10 cellular contexts compared by ENCODE assay signal in the genomic region with DNA sequence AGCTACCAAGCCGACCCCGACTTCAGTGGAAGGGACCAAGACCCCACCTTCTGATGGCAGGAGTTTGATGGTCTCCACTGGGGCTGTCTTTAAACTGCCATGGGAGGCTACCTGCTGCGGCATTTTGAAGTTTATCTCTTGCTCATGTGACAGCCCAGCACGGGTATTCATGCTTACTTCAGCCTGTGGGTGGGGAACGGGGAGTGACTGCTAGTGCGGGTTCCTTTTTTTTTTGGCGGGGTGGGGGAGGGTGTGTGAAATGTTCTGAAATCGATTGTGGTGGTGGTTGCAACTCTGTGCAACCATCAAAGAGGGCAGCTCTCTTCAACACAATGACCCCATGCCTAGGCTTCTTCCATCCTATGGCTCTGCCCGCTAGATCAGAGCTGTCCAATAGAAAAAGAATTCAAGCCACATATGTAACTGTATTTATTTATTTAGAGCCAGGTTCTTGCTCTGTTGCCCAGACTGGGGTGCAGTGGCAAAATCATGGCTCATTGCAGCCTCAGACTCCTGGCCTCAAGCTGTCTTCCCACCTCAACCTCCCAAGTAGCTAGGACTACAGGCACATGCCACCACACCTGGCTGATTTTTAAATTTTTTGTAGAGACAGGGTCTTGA. TPM values are rescaled to one million over a fixed set of nuclear protein-coding genes. Genes with fewer than 3 reads are reported as not detected.
DNase-seq lines count a peak whose midpoint lies in the region; TF ChIP-seq lines count a peak whose summit lies in the region.
"Had no signal": no experiment of that assay in that cellular context is flagged by ENCODE, and none has a peak within 500 bp of the region (broad histone marks: within the 10 kb centered on the region; RNA-seq: fewer than 3 reads in every experiment).

No MANE protein-coding gene starts in this region.

- TF ChIP-seq CTCF in HFFc6 (IDR thresholded peaks at IDR 0.05), result no peak

- no peak overlapping the region for H3K27ac Mint-ChIP-seq in HFFc6

- peaks cover 21% of the 10 kb centered on the region for H3K27me3 Mint-ChIP-seq in HFFc6 (ENCODE audit: insufficient read depth)

- H3K4me1 Mint-ChIP-seq in HFFc6 (ENCODE audit: low read depth), result peaks cover 12% of the 10 kb centered on the region

- DNase-seq in activated CD4-positive, alpha-beta T cell treated with anti-CD3 and anti-CD28 coated beads for 4 hours, result peak; percentile 51 to 56
- no peak for DNase-seq in activated CD4-positive, alpha-beta T cell treated with anti-CD3 and anti-CD28 coated beads for 1 hour
- DNase-seq in HUDEP-2 (lab: John Stamatoyannopoulos, UW; ENCODE audit: unreplicated experiment in 76 of 76), result peak in 47 of 76 experiments; percentile 3 to 58 (median 24)
- DNase-seq in activated CD4-positive, alpha-beta T cell treated with anti-CD3 and anti-CD28 coated beads, Interleukin-2, amount 50 U/mL, for 1 hour, result peak; percentile 34
- peak; percentile 57 for DNase-seq in stimulated activated CD8-positive, alpha-beta memory T cell treated with anti-CD3 and anti-CD28 coated beads, Interleukin-4, amount 100 ng/mL, for 48 hours
- no peak for DNase-seq in DMS114 treated with DMSO at 0.1 percent for 48 hours (lab: John Stamatoyannopoulos, UW; ENCODE audit: unreplicated experiment)
- DNase-seq in NCI-H446 treated with DMSO at 0.1 percent for 48 hours (lab: John Stamatoyannopoulos, UW), result no peak
- no peak for DNase-seq in HFFc6
- DNase-seq: NCI-H526, thyroid gland had no signal

- H3K9me3 Mint-ChIP-seq in HFFc6, result no peaks in the 10 kb centered on the region

- no peaks in the 10 kb centered on the region for H3K36me3 Mint-ChIP-seq in HFFc6 (ENCODE audit: low read depth)

- H3K4me3 Mint-ChIP-seq in HFFc6, result no peak overlapping the region

RNA-seq across cellular contexts. Expression of a gene that starts 53.7 kb away (rescaled TPM):
- not detected for total RNA-seq in HFFc6 (2021; fragmentation: NEBNext Ultra II Directional; extraction: Animal tissue kit (Norgen Biotek cat#: 25700))

Comparison
In these comparisons a context has a peak if more than half of its experiments do, and no peak if none do; other contexts are left out.
1. DNase-seq: peak in activated CD4-positive, alpha-beta T cell treated with anti-CD3 and anti-CD28 coated beads for 4 hours (2 of 2), HUDEP-2 (47 of 76), activated CD4-positive, alpha-beta T cell treated with anti-CD3 and anti-CD28 coated beads, Interleukin-2, amount 50 U/mL, for 1 hour (single experiment) and stimulated activated CD8-positive, alpha-beta memory T cell treated with anti-CD3 and anti-CD28 coated beads, Interleukin-4, amount 100 ng/mL, for 48 hours (single experiment); none in activated CD4-positive, alpha-beta T cell treated with anti-CD3 and anti-CD28 coated beads for 1 hour (single experiment), DMS114 treated with DMSO at 0.1 percent for 48 hours (single experiment), NCI-H446 treated with DMSO at 0.1 percent for 48 hours (single experiment) and HFFc6 (single experiment).